In the genomic region with DNA sequence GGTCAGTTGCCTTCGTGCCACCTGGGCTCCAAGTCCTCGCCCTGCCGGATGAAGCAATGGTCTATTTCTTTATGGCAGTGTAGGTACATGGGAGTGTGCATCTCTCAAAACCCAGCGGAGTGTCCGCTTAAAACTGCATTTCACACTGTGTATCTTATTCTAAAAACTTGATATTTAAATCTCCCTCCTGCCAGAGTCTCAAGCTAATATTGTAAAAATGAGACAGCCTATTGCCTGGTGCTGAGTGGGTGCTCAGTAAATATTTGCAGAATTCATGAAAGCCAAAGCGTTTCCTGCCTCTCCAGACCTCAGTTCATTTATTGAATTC, we compare ENCODE assay signal across 8 cellular contexts. TPM values are rescaled to one million over a fixed set of nuclear protein-coding genes. Genes with fewer than 3 reads are reported as not detected.
DNase-seq lines count a peak whose midpoint lies in the region; ATAC-seq and TF ChIP-seq lines count a peak whose summit lies in the region.

No MANE protein-coding gene starts in this region.

- H3K36me3 ChIP-seq in PC-3 (ENCODE audit: low read depth, low read length) (no peaks in the 10 kb centered on the region), esophagus squamous epithelium (no peaks in the 10 kb centered on the region)

- H4K20me1 ChIP-seq in PC-3 (ENCODE audit: low read length), result no peaks in the 10 kb centered on the region

- peak; percentile 50 for ATAC-seq in PC-3

- DNase-seq in NCI-H1092 treated with DMSO at 0.1 percent for 48 hours (lab: John Stamatoyannopoulos, UW) (peak; percentile 40), NCI-H1092 (lab: John Stamatoyannopoulos, UW) (no peak), PC-3 (peak; percentile 38), esophagus squamous epithelium (lab: John Stamatoyannopoulos, UW) (no peak), retinal pigment epithelial cell (ENCODE audit: low read depth) (no peak), GM10248 (ENCODE audit: extremely low spot score) (no peak), SKM-1 (lab: John Stamatoyannopoulos, UW; ENCODE audit: unreplicated experiment) (no peak), hippocampal formation (lab: John Stamatoyannopoulos, UW) (no peak)

- H3F3A ChIP-seq in PC-3 (ENCODE audit: low read length, unreplicated experiment), result no peaks in the 10 kb centered on the region

- peak overlapping the region; percentile 88 for H3K4me2 ChIP-seq in PC-3 (ENCODE audit: low read length)

- H3K79me2 ChIP-seq in PC-3 (ENCODE audit: low read length), result peaks cover 40% of the 10 kb centered on the region

- 0 out of 2 replicates have a peak overlapping the region, but pooled peaks have one; percentile 25 for H3K27ac ChIP-seq in PC-3 (ENCODE audit: low read length)
- H3K27ac ChIP-seq in esophagus squamous epithelium, result peak overlapping the region; percentile 82 to 95 (median 92)

- TF ChIP-seq CTCF in PC-3 (conservative IDR thresholded peaks at IDR 0.05; ENCODE audit: low read depth, low read length) (no peak), esophagus squamous epithelium (IDR thresholded peaks at IDR 0.05) (no peak), retinal pigment epithelial cell (conservative IDR thresholded peaks at IDR 0.05; ENCODE audit: low read depth, low read length) (no peak), GM10248 (IDR thresholded peaks at IDR 0.05; ENCODE audit: control extremely low read depth, extremely low read depth, low read depth, missing control alignments) (no peak)

- H3K4me1 ChIP-seq in PC-3 (ENCODE audit: insufficient read depth, low read length) (peaks cover 15% of the 10 kb centered on the region), esophagus squamous epithelium (peaks cover 19 to 58% (median 24%) of the 10 kb centered on the region in 3 donors)

- WGBS in esophagus squamous epithelium, 2 donors, result 15 to 16% methylated on average over 2 to 6 of the region's 6 CpGs

- POLR2A ChIA-PET in PC-3 (lab: Charles Lee; ENCODE audit: unreplicated experiment) (no interaction called here), GM10248 (lab: Yijun Ruan, JAX) (no interaction called here)

- BruUV-seq in PC-3 (replicated peaks; lab: Mats Ljungman, UMichigan), result no TSS peak

- CTCF ChIA-PET in PC-3 (lab: Charles Lee), result interaction anchor here (0.6 kb wide), 1 partner anchor 42 kb away, joined by 3 read pairs; no protein-coding TSS in a partner anchor
- CTCF ChIA-PET in GM10248 (lab: Yijun Ruan, JAX), result interaction anchor here (0.9 to 1.3 kb wide), 4 partner anchors 9 to 62 kb away, joined by 3 to 4 read pairs (median 3); no protein-coding TSS in a partner anchor

- H3K4me3 ChIP-seq in PC-3 (ENCODE audit: low read length) (peak overlapping the region; percentile 70), esophagus squamous epithelium (peak overlapping the region; percentile 52 to 96 (median 76)), retinal pigment epithelial cell (ENCODE audit: low read length) (peak overlapping the region; percentile 66)

- H3K27me3 ChIP-seq in PC-3 (ENCODE audit: low read length), result no peaks in the 10 kb centered on the region
- no peaks in the 10 kb centered on the region for H3K27me3 ChIP-seq in esophagus squamous epithelium

- H3K9me3 ChIP-seq in PC-3 (ENCODE audit: low read length) (no peaks in the 10 kb centered on the region), esophagus squamous epithelium (no peaks in the 10 kb centered on the region)

- intact Hi-C loops in PC-3 (cut with micrococcal nuclease) (loop anchor here (10.0 kb wide), 1 partner anchor 73 kb away; no protein-coding TSS in a partner anchor), esophagus squamous epithelium (cut with DNase I) (no loop called here)

- no peaks in the 10 kb centered on the region for H3K9me2 ChIP-seq in PC-3 (replicated peaks; ENCODE audit: low read length)

- no peak for TF ChIP-seq POLR2A in esophagus squamous epithelium (IDR thresholded peaks at IDR 0.05)

- H3K9ac ChIP-seq in PC-3 (ENCODE audit: low read length), result no peak overlapping the region

- peak overlapping the region; percentile 90 for H2AFZ ChIP-seq in PC-3 (ENCODE audit: low read length)

RNA-seq across cellular contexts. Expression of a gene that starts 0.3 kb away (rescaled TPM):
- total RNA-seq in PC-3 (2014; rRNA removed) (12.6 and 19.0 TPM in 2 replicates), esophagus squamous epithelium (10 to 100 TPM; 13.0 to 30.7 (median 17.8) TPM)

RNA-seq across cellular contexts. Expression of a gene that starts 14.5 kb away (rescaled TPM):
- total RNA-seq in PC-3 (2014; rRNA removed) (not detected in 2 replicates), esophagus squamous epithelium (not detected)

RNA-seq across cellular contexts. Expression of a gene that starts 53.4 kb away (rescaled TPM):
- total RNA-seq in PC-3 (2014; rRNA removed) (7.3 and 10.4 TPM in 2 replicates), esophagus squamous epithelium (10 to 100 TPM in 1 of 4 donors, 1 to 10 TPM in 3; 1.1 to 11.8 (median 1.5) TPM)

Comparison
In these comparisons a context has a peak if more than half of its experiments do, and no peak if none do; other contexts are left out.
1. DNase-seq: peak in NCI-H1092 treated with DMSO at 0.1 percent for 48 hours (single experiment) and PC-3 (single experiment); none in NCI-H1092 (single experiment), esophagus squamous epithelium (single experiment), retinal pigment epithelial cell (single experiment), GM10248 (single experiment), SKM-1 (single experiment) and hippocampal formation (0 of 2).
2. Peak in every context shown above with its lines, with median percentiles within 50 percentile points of each other: H3K4me3 ChIP-seq.